In genomic region chr4:151530783-151531182, GRCh38 we compare ENCODE assay signal across 17 cellular contexts.
DNase-seq lines count a peak whose midpoint lies in the region; ATAC-seq and TF ChIP-seq lines count a peak whose summit lies in the region.
"Had no signal": no experiment of that assay in that cellular context is flagged by ENCODE, and none has a peak within 500 bp of the region (broad histone marks: within the 10 kb centered on the region; RNA-seq: fewer than 3 reads in every experiment).

No MANE protein-coding gene starts in this region.

- ATAC-seq in GM21786 (IDR thresholded peaks at IDR 0.05; ENCODE audit: unreplicated experiment) (no peak), GM21737 (IDR thresholded peaks at IDR 0.05; ENCODE audit: unreplicated experiment) (no peak)

- DNase-seq in GM06990 (ENCODE audit: extremely low read depth, insufficient read length) (no peak), NB4 (ENCODE audit: low read depth) (peak; percentile 3), dermis blood vessel endothelial cell (peak; percentile 32), pons (ENCODE audit: low spot score) (peak; percentile 47), NCI-H1105 (lab: John Stamatoyannopoulos, UW) (no peak), NCI-H187 (lab: John Stamatoyannopoulos, UW) (no peak)
- DNase-seq: activated B cell treated with CpG ODN at 0.5 μM for 24 hours; activated CD8-positive, alpha-beta memory T cell treated with anti-CD3 and anti-CD28 coated beads, Interleukin-2, amount 50 U/mL, for 48 hours; DMS79; hypothalamus; lower lobe of right lung; NCI-H2171; stimulated activated naive CD4-positive, alpha-beta T cell treated with Interleukin-2 at 50 U/mL for 16 hours; uterus had no signal

- TF ChIP-seq POLR2A in NB4 (IDR thresholded peaks at IDR 0.05; ENCODE audit: extremely low read depth, insufficient read length) = no peak

- H3K36me3 ChIP-seq in GM06990 (ENCODE audit: control insufficient read depth, insufficient read depth, low read length) = no peaks in the 10 kb centered on the region
- H3K36me3 ChIP-seq: BLaER1 treated with 17β-estradiol and CSF1 and Interleukin-3, amounts not matched to agents 10 nM and 100 nM; lower lobe of right lung; uterus had no signal

- peak; percentile 30 for TF ChIP-seq CTCF in GM06990 (IDR thresholded peaks at IDR 0.05; ENCODE audit: insufficient read depth, low read length, poor library complexity, severe bottlenecking)
- TF ChIP-seq CTCF in NB4 (IDR thresholded peaks at IDR 0.05; ENCODE audit: low read depth, low read length) = peak; percentile 12

- H3K4me3 ChIP-seq in GM06990 (replicated peaks; ENCODE audit: low read depth, low read length) (no peak overlapping the region), NB4 (ENCODE audit: low read depth, low read length) (no peak overlapping the region)
- H3K4me3 ChIP-seq: BLaER1 treated with 17β-estradiol and CSF1 and Interleukin-3, amounts not matched to agents 10 nM and 100 nM; lower lobe of right lung; uterus had no signal

- no peaks in the 10 kb centered on the region for H3K27me3 ChIP-seq in GM06990 (replicated peaks; ENCODE audit: control insufficient read depth, insufficient read depth, low read length)
- H3K27me3 ChIP-seq: BLaER1 treated with 17β-estradiol and CSF1 and Interleukin-3, amounts not matched to agents 10 nM and 100 nM; uterus had no signal

Comparison
In these comparisons a context has a peak if more than half of its experiments do, and no peak if none do; other contexts are left out.
1. DNase-seq: peak in NB4 (single experiment), dermis blood vessel endothelial cell (single experiment) and pons (single experiment); none in GM06990 (single experiment), NCI-H1105 (single experiment) and NCI-H187 (0 of 2).